ENCODE assay signal across 1 cellular context in the genomic region with DNA sequence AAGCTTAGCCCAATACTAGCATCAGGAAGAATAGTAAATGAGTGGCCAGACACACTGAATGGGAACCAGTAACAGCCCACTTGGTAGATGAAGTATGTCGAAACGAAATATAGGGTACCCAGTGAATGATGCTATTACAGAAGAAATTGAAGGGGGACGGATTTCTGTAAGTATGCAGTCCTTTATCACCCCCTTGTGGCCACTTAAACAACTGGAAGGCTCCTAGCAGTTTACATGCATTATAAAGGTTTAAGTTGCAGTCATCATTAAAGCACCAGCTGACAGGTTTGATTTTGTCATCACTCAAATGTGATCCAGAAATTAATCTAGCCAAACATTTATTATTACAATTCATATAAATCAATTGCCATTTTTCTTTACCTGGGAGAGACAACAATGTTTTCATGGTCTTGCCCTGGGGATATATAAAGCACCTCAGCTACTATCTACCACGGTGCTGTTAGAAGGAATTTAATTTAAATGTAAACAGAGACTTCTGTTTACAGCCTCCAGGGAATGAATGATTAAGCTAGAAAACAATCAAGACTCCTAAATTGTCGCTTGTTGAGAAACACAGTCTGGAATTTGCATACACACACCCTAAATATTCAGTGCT.
TF ChIP-seq lines count a peak whose summit lies in the region.

No MANE protein-coding gene starts in this region.

TF ChIP-seq in liver, 16 proteins besides CTCF, POLR2A, EP300 and RAD21 (continued from another document):
- TF ChIP-seq, protein P1, sequence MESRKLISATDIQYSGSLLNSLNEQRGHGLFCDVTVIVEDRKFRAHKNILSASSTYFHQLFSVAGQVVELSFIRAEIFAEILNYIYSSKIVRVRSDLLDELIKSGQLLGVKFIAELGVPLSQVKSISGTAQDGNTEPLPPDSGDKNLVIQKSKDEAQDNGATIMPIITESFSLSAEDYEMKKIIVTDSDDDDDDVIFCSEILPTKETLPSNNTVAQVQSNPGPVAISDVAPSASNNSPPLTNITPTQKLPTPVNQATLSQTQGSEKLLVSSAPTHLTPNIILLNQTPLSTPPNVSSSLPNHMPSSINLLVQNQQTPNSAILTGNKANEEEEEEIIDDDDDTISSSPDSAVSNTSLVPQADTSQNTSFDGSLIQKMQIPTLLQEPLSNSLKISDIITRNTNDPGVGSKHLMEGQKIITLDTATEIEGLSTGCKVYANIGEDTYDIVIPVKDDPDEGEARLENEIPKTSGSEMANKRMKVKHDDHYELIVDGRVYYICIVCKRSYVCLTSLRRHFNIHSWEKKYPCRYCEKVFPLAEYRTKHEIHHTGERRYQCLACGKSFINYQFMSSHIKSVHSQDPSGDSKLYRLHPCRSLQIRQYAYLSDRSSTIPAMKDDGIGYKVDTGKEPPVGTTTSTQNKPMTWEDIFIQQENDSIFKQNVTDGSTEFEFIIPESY (IDR thresholded peaks at IDR 0.05), result no peak
- TF ChIP-seq FOXA2 (IDR thresholded peaks at IDR 0.05), result no peak
- TF ChIP-seq, protein P2, sequence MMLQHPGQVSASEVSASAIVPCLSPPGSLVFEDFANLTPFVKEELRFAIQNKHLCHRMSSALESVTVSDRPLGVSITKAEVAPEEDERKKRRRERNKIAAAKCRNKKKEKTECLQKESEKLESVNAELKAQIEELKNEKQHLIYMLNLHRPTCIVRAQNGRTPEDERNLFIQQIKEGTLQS (IDR thresholded peaks at IDR 0.05), result no peak
- TF ChIP-seq, protein P3, sequence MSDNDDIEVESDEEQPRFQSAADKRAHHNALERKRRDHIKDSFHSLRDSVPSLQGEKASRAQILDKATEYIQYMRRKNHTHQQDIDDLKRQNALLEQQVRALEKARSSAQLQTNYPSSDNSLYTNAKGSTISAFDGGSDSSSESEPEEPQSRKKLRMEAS (IDR thresholded peaks at IDR 0.05), result no peak
- no peak for TF ChIP-seq RXRA (IDR thresholded peaks at IDR 0.05)
- TF ChIP-seq NR2F2 (IDR thresholded peaks at IDR 0.05), result no peak
- TF ChIP-seq GABPA (IDR thresholded peaks at IDR 0.05 in 1 of 2, conservative IDR thresholded peaks at IDR 0.05 in 1 of 2), result no peak
- no peak for TF ChIP-seq HNF4G (IDR thresholded peaks at IDR 0.05)
- no peak for TF ChIP-seq SP1 (IDR thresholded peaks at IDR 0.05)
- no peak for TF ChIP-seq HNF4A (conservative IDR thresholded peaks at IDR 0.05)
- TF ChIP-seq YY1 (IDR thresholded peaks at IDR 0.05), result no peak
- TF ChIP-seq, protein P4, sequence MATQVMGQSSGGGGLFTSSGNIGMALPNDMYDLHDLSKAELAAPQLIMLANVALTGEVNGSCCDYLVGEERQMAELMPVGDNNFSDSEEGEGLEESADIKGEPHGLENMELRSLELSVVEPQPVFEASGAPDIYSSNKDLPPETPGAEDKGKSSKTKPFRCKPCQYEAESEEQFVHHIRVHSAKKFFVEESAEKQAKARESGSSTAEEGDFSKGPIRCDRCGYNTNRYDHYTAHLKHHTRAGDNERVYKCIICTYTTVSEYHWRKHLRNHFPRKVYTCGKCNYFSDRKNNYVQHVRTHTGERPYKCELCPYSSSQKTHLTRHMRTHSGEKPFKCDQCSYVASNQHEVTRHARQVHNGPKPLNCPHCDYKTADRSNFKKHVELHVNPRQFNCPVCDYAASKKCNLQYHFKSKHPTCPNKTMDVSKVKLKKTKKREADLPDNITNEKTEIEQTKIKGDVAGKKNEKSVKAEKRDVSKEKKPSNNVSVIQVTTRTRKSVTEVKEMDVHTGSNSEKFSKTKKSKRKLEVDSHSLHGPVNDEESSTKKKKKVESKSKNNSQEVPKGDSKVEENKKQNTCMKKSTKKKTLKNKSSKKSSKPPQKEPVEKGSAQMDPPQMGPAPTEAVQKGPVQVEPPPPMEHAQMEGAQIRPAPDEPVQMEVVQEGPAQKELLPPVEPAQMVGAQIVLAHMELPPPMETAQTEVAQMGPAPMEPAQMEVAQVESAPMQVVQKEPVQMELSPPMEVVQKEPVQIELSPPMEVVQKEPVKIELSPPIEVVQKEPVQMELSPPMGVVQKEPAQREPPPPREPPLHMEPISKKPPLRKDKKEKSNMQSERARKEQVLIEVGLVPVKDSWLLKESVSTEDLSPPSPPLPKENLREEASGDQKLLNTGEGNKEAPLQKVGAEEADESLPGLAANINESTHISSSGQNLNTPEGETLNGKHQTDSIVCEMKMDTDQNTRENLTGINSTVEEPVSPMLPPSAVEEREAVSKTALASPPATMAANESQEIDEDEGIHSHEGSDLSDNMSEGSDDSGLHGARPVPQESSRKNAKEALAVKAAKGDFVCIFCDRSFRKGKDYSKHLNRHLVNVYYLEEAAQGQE (IDR thresholded peaks at IDR 0.05), result no peak
- no peak for TF ChIP-seq JUND (IDR thresholded peaks at IDR 0.05)
